15 cellular contexts compared by ENCODE assay signal in the genomic region with DNA sequence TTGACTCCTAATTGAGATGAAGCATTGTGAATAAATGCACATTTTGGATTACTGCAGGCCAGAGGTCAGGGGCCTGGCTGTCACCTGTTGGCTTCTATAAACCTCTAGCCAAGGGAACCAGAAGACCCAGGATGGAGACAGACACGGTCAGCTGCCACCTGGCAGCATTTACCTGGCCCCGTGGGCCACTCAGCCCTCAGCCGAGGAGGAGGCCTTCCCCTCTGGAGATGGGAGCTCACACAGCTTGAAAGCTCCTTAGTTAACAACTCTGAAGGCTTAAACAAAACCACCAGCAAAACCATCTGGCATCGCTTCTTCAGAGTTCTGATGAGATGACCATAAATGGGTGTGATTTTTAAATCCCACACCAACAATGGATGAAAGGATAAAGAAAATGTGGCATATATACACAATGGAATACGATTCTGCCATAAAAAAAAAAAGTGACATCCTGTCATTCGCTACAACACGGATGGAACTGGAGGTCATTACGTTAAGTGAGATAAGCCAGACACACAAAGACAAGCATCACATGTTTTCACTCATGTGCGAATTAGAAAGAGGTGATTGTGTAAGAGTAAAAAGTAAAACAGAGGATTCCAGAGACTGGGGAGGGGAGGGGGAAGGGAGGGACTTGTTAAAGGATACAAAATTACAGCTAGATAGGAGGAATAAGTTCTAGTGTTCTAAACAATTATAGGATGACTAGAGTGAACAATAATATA.
"Had no signal": no experiment of that assay in that cellular context is flagged by ENCODE, and none has a peak within 500 bp of the region (broad histone marks: within the 10 kb centered on the region; RNA-seq: fewer than 3 reads in every experiment).

No MANE protein-coding gene starts in this region.

- H3K9me3 ChIP-seq: left lung, pancreas, stomach, testis, upper lobe of left lung had no signal

- H3K27me3 ChIP-seq: left lung, pancreas, stomach, testis, upper lobe of left lung had no signal

- DNase-seq: activated CD4-positive, CD25-positive, alpha-beta regulatory T cell treated with anti-CD3 and anti-CD28 coated beads, Interleukin-2, amount 50 U/mL, for 72 hours; activated naive CD4-positive, alpha-beta T cell; activated naive CD8-positive, alpha-beta T cell treated with anti-CD3 and anti-CD28 coated beads, Interleukin-2, amount 50 U/mL, for 24 hours; activated T-cell treated with anti-CD3 and anti-CD28 coated beads for 4 hours; central memory CD4-positive, alpha-beta T cell; left lung; naive thymus-derived CD8-positive, alpha-beta T cell; pancreas; stimulated activated CD4-positive, alpha-beta T cell treated with anti-CD3 and anti-CD28 coated beads, Interleukin-2, amount 100 ng/mL, for 24 hours; stomach; T-cell; T-helper 9 cell; testis; upper lobe of left lung had no signal

- H3K36me3 ChIP-seq: left lung, pancreas, stomach, upper lobe of left lung had no signal

- H3K4me1 ChIP-seq: left lung, stomach, upper lobe of left lung had no signal

- H3K4me1 Mint-ChIP-seq: activated naive CD8-positive, alpha-beta T cell treated with anti-CD3 and anti-CD28 coated beads, Interleukin-2, amount 50 U/mL, for 24 hours; naive thymus-derived CD8-positive, alpha-beta T cell; T-cell had no signal

- H3K27ac Mint-ChIP-seq: activated naive CD8-positive, alpha-beta T cell treated with anti-CD3 and anti-CD28 coated beads, Interleukin-2, amount 50 U/mL, for 24 hours; naive thymus-derived CD8-positive, alpha-beta T cell; T-cell had no signal

- H3K27ac ChIP-seq: coronary artery, left lung, pancreas, stomach, testis, upper lobe of left lung had no signal

- H3K36me3 Mint-ChIP-seq: naive thymus-derived CD8-positive, alpha-beta T cell; T-cell had no signal

- H3K4me3 Mint-ChIP-seq: activated naive CD8-positive, alpha-beta T cell treated with anti-CD3 and anti-CD28 coated beads, Interleukin-2, amount 50 U/mL, for 24 hours; naive thymus-derived CD8-positive, alpha-beta T cell; T-cell had no signal

- H3K4me3 ChIP-seq: coronary artery, left lung, pancreas, stomach, testis, upper lobe of left lung had no signal
